In the genomic region with DNA sequence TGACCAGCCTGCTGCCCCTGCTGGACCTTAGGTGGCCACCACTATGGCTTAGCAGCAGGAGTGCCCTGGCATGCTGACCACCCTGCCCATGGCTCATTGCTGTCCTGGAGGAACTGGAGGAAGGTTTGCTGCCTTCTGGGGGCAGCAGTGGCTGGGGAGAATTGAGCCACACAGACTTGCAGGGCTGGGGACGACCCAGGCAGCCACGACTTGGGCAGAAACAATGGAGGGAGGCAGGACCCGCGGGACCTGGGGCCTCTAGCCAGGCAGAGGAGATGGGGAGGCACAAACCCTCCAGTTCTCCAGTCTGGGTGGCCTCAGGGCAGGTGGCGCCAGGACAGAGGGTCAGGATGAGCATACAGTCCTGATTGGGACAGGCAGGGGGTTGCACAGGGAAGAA, we compare ENCODE assay signal across 1 cellular context.
TF ChIP-seq lines count a peak whose summit lies in the region.

No MANE protein-coding gene starts in this region.

TF ChIP-seq in WTC11, 78 proteins besides CTCF, POLR2A, EP300 and RAD21 (continued from another document):
- TF ChIP-seq, protein P1, sequence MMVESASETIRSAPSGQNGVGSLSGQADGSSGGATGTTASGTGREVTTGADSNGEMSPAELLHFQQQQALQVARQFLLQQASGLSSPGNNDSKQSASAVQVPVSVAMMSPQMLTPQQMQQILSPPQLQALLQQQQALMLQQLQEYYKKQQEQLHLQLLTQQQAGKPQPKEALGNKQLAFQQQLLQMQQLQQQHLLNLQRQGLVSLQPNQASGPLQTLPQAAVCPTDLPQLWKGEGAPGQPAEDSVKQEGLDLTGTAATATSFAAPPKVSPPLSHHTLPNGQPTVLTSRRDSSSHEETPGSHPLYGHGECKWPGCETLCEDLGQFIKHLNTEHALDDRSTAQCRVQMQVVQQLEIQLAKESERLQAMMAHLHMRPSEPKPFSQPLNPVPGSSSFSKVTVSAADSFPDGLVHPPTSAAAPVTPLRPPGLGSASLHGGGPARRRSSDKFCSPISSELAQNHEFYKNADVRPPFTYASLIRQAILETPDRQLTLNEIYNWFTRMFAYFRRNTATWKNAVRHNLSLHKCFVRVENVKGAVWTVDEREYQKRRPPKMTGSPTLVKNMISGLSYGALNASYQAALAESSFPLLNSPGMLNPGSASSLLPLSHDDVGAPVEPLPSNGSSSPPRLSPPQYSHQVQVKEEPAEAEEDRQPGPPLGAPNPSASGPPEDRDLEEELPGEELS (CRISPR knock-in tag; IDR thresholded peaks at IDR 0.05): no peak
- TF ChIP-seq TP53 (CRISPR knock-in tag; IDR thresholded peaks at IDR 0.05) (no peak), GRHL2 (CRISPR knock-in tag; IDR thresholded peaks at IDR 0.05; ENCODE audit: insufficient replicate concordance, severe bottlenecking) (no peak), ZSCAN18 (CRISPR knock-in tag; IDR thresholded peaks at IDR 0.05) (no peak), ATF2 (CRISPR knock-in tag; IDR thresholded peaks at IDR 0.05; ENCODE audit: borderline replicate concordance, low read depth) (no peak), ESRRA (CRISPR knock-in tag; IDR thresholded peaks at IDR 0.05; ENCODE audit: borderline replicate concordance) (no peak), TEAD4 (CRISPR knock-in tag; IDR thresholded peaks at IDR 0.05) (no peak), CDX4 (CRISPR knock-in tag; IDR thresholded peaks at IDR 0.05; ENCODE audit: borderline replicate concordance) (no peak), CBFB (CRISPR knock-in tag; IDR thresholded peaks at IDR 0.05; ENCODE audit: low read depth) (no peak), ATF6 (CRISPR knock-in tag; IDR thresholded peaks at IDR 0.05) (no peak), AR (CRISPR knock-in tag; IDR thresholded peaks at IDR 0.05) (no peak)
